Comparison of ENCODE assay signal across 1 cellular context in genomic region chr2:241701405-241702154, GRCh38.
A peak's percentile ranks its signal among the peaks of the same experiment; 100 is the strongest.
TF ChIP-seq lines count a peak whose summit lies in the region.

Gene ING5, plus strand, starts transcription at chr2:241702039. Its CDS starts 27 bp downstream, at chr2:241702066.

TF ChIP-seq in HepG2, 621 proteins besides CTCF, POLR2A, EP300 and RAD21 (continued from another document and continues in another):
- TF ChIP-seq, protein P1, sequence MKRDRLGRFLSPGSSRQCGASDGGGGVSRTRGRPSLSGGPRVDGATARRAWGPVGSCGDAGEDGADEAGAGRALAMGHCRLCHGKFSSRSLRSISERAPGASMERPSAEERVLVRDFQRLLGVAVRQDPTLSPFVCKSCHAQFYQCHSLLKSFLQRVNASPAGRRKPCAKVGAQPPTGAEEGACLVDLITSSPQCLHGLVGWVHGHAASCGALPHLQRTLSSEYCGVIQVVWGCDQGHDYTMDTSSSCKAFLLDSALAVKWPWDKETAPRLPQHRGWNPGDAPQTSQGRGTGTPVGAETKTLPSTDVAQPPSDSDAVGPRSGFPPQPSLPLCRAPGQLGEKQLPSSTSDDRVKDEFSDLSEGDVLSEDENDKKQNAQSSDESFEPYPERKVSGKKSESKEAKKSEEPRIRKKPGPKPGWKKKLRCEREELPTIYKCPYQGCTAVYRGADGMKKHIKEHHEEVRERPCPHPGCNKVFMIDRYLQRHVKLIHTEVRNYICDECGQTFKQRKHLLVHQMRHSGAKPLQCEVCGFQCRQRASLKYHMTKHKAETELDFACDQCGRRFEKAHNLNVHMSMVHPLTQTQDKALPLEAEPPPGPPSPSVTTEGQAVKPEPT (CRISPR knock-in tag; IDR thresholded peaks at IDR 0.05; ENCODE audit: low read depth): 0 out of 2 replicates have a peak, but pooled peaks have one; percentile 12
- TF ChIP-seq GLI4 (CRISPR knock-in tag; IDR thresholded peaks at IDR 0.05; ENCODE audit: borderline replicate concordance) (peak; percentile 48; the same call in 1 of the 2 replicates), XBP1 (CRISPR knock-in tag; IDR thresholded peaks at IDR 0.05) (0 out of 2 replicates have a peak, but pooled peaks have one; percentile 35), ZSCAN29 (CRISPR knock-in tag; conservative IDR thresholded peaks at IDR 0.05) (peak; percentile 64; the same call in 1 of the 2 replicates), ZNF616 (CRISPR knock-in tag; IDR thresholded peaks at IDR 0.05; ENCODE audit: low read depth) (no peak), ARID3A (IDR thresholded peaks at IDR 0.05; ENCODE audit: low read depth, low read length) (no peak), ZNF513 (CRISPR knock-in tag; conservative IDR thresholded peaks at IDR 0.05) (no peak), RORA (CRISPR knock-in tag; IDR thresholded peaks at IDR 0.05) (no peak), HDAC2 (CRISPR knock-in tag; IDR thresholded peaks at IDR 0.05) (no peak), SMARCE1 (IDR thresholded peaks at IDR 0.05; ENCODE audit: borderline replicate concordance) (no peak), ATRX (CRISPR knock-in tag; IDR thresholded peaks at IDR 0.05; ENCODE audit: borderline replicate concordance) (no peak), STAT5B (CRISPR knock-in tag; IDR thresholded peaks at IDR 0.05) (no peak; the same call in 1 of the 2 replicates), PHF20 (CRISPR knock-in tag; IDR thresholded peaks at IDR 0.05) (peak; percentile 61), SYNCRIP (IDR thresholded peaks at IDR 0.05; ENCODE audit: insufficient read depth, low read depth, low read length) (no peak), ZXDC (CRISPR knock-in tag; IDR thresholded peaks at IDR 0.05) (peak; percentile 55; the same call in 1 of the 2 replicates), ZNF383 (CRISPR knock-in tag; IDR thresholded peaks at IDR 0.05; ENCODE audit: borderline replicate concordance) (peak; percentile 76; the same call in 1 of the 2 replicates), ZNF558 (CRISPR knock-in tag; IDR thresholded peaks at IDR 0.05; ENCODE audit: borderline replicate concordance) (peak; percentile 94; the same call in 1 of the 2 replicates), U2AF2 (IDR thresholded peaks at IDR 0.05; ENCODE audit: low read depth, low read length) (no peak), ATF3 (CRISPR knock-in tag; IDR thresholded peaks at IDR 0.05) (no peak; the same call in 1 of the 2 replicates), NR0B2 (CRISPR knock-in tag; IDR thresholded peaks at IDR 0.05) (peak; percentile 93), ZC3H4 (CRISPR knock-in tag; IDR thresholded peaks at IDR 0.05; ENCODE audit: borderline replicate concordance) (no peak; the same call in 1 of the 2 replicates), HOXA3 (CRISPR knock-in tag; IDR thresholded peaks at IDR 0.05) (peak; percentile 65), ZNF549 (CRISPR knock-in tag; IDR thresholded peaks at IDR 0.05) (no peak), HNF1B (CRISPR knock-in tag; IDR thresholded peaks at IDR 0.05) (0 out of 2 replicates have a peak, but pooled peaks have one; percentile 21), TFAP4 (IDR thresholded peaks at IDR 0.05; ENCODE audit: borderline replicate concordance, low read depth) (no peak), ZNF891 (CRISPR knock-in tag; IDR thresholded peaks at IDR 0.05) (peak; percentile 85; the same call in 1 of the 2 replicates), CENPBD1 (CRISPR knock-in tag; IDR thresholded peaks at IDR 0.05; ENCODE audit: borderline replicate concordance, low read depth) (no peak), ZNF224 (CRISPR knock-in tag; IDR thresholded peaks at IDR 0.05) (peak; percentile 78; the same call in 1 of the 2 replicates), ZNF329 (CRISPR knock-in tag; IDR thresholded peaks at IDR 0.05; ENCODE audit: low read depth) (no peak; the same call in 1 of the 2 replicates), ZFP90 (CRISPR knock-in tag; IDR thresholded peaks at IDR 0.05; ENCODE audit: borderline replicate concordance) (peak; percentile 74; the same call in 1 of the 2 replicates), CENPT (CRISPR knock-in tag; IDR thresholded peaks at IDR 0.05; ENCODE audit: low read depth) (0 out of 2 replicates have a peak, but pooled peaks have one; percentile 65), SPEN (CRISPR knock-in tag; IDR thresholded peaks at IDR 0.05; ENCODE audit: low read depth) (peak; percentile 93), SIN3B (IDR thresholded peaks at IDR 0.05; ENCODE audit: low read length) (no peak), TEAD2 (CRISPR knock-in tag; IDR thresholded peaks at IDR 0.05) (no peak), ZNF576 (CRISPR knock-in tag; IDR thresholded peaks at IDR 0.05) (peak; percentile 86; the same call in 1 of the 2 replicates), ZNF883 (CRISPR knock-in tag; IDR thresholded peaks at IDR 0.05; ENCODE audit: not compliant biosample characterization) (peak; percentile 74), RXRB (CRISPR knock-in tag; IDR thresholded peaks at IDR 0.05; ENCODE audit: borderline replicate concordance) (peak; percentile 8; the same call in 1 of the 2 replicates), ZNF850 (CRISPR knock-in tag; conservative IDR thresholded peaks at IDR 0.05) (no peak), NFE2L1 (CRISPR knock-in tag; IDR thresholded peaks at IDR 0.05; ENCODE audit: borderline replicate concordance) (no peak), KDM6A (CRISPR knock-in tag; IDR thresholded peaks at IDR 0.05; ENCODE audit: low read depth) (no peak), MED13 (CRISPR knock-in tag; IDR thresholded peaks at IDR 0.05) (peak; percentile 82), HNRNPL (IDR thresholded peaks at IDR 0.05; ENCODE audit: low read depth, low read length) (peak; percentile 93)
- TF ChIP-seq, protein P2, sequence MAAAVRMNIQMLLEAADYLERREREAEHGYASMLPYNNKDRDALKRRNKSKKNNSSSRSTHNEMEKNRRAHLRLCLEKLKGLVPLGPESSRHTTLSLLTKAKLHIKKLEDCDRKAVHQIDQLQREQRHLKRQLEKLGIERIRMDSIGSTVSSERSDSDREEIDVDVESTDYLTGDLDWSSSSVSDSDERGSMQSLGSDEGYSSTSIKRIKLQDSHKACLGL (CRISPR knock-in tag; IDR thresholded peaks at IDR 0.05): peak; percentile 98; the same call in 1 of the 2 replicates
- TF ChIP-seq, protein P3, sequence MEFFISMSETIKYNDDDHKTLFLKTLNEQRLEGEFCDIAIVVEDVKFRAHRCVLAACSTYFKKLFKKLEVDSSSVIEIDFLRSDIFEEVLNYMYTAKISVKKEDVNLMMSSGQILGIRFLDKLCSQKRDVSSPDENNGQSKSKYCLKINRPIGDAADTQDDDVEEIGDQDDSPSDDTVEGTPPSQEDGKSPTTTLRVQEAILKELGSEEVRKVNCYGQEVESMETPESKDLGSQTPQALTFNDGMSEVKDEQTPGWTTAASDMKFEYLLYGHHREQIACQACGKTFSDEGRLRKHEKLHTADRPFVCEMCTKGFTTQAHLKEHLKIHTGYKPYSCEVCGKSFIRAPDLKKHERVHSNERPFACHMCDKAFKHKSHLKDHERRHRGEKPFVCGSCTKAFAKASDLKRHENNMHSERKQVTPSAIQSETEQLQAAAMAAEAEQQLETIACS (CRISPR knock-in tag; IDR thresholded peaks at IDR 0.05): peak; percentile 79
- TF ChIP-seq, protein P4, sequence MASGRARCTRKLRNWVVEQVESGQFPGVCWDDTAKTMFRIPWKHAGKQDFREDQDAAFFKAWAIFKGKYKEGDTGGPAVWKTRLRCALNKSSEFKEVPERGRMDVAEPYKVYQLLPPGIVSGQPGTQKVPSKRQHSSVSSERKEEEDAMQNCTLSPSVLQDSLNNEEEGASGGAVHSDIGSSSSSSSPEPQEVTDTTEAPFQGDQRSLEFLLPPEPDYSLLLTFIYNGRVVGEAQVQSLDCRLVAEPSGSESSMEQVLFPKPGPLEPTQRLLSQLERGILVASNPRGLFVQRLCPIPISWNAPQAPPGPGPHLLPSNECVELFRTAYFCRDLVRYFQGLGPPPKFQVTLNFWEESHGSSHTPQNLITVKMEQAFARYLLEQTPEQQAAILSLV (CRISPR knock-in tag; IDR thresholded peaks at IDR 0.05; ENCODE audit: borderline replicate concordance): peak; percentile 96
- TF ChIP-seq, protein P5, sequence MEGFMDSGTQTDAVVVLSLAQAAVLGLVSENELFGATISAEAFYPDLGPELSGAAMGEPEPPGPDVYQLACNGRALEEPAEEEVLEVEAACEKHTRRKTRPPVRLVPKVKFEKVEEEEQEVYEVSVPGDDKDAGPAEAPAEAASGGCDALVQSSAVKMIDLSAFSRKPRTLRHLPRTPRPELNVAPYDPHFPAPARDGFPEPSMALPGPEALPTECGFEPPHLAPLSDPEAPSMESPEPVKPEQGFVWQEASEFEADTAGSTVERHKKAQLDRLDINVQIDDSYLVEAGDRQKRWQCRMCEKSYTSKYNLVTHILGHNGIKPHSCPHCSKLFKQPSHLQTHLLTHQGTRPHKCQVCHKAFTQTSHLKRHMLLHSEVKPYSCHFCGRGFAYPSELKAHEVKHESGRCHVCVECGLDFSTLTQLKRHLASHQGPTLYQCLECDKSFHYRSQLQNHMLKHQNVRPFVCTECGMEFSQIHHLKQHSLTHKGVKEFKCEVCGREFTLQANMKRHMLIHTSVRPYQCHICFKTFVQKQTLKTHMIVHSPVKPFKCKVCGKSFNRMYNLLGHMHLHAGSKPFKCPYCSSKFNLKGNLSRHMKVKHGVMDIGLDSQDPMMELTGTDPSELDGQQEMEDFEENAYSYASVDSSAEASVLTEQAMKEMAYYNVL (CRISPR knock-in tag; IDR thresholded peaks at IDR 0.05; ENCODE audit: borderline replicate concordance): no peak
